ENCODE assay signal across 9 cellular contexts in the genomic region with DNA sequence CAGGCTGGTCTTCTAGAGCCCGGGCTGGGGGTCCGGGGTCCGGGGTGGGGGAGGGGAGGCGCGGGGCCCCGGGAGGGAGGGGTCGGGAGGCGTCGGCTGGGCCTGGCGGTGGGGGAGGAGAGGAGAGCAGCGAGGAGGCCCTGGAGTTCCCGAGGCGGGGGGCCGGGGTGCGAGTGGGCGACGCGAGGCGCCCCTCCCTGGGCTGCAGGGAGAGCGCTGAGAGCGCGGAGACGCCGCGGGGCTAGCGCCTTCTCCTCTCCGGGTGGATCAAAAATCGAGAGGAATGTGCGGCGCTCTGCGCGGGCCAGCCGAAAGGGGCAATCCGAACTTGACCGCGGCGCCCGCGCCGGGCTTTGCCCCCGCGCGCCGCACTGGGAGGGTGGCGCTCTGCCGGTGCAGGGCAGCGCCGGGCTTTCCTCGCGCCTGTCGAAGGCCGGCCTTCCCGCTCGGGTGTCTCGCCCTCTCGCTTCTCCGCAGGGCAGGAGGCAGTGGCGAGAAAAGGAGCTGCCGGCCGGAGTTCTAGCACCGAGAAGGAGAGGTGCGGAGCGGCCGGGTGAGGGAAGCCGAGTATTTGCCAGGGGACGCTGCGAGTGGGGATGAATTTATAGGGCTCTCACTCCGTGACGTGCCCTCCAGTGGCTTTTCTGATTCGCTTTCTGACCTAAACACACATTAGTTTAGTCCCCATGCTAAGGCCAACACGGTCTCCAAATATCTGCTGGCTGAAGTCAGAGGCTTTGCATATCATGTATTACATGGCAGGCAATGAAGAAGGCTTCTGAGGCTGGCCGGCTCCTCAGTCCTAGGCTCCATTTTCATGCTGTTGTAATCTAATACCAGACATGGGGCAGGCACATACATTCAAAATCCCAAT. TPM values are rescaled to one million over a fixed set of nuclear protein-coding genes. Genes with fewer than 3 reads are reported as not detected.
A peak's percentile ranks its signal among the peaks of the same experiment; 100 is the strongest.
DNase-seq lines count a peak whose midpoint lies in the region; ATAC-seq and TF ChIP-seq lines count a peak whose summit lies in the region.
"Had no signal": no experiment of that assay in that cellular context is flagged by ENCODE, and none has a peak within 500 bp of the region (broad histone marks: within the 10 kb centered on the region; RNA-seq: fewer than 3 reads in every experiment).

A gene with protein sequence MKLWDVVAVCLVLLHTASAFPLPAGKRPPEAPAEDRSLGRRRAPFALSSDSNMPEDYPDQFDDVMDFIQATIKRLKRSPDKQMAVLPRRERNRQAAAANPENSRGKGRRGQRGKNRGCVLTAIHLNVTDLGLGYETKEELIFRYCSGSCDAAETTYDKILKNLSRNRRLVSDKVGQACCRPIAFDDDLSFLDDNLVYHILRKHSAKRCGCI (minus strand): TSS at position 6 of the 874 bp plus-strand sequence. CDS start 5,245 bp downstream, outside the sequence.

- H3K36me3 ChIP-seq in GM23338 (ENCODE audit: insufficient read depth), result no peaks in the 10 kb centered on the region
- H3K36me3 ChIP-seq in sigmoid colon, result no peaks in the 10 kb centered on the region
- H3K36me3 ChIP-seq: neutrophil had no signal

- no peak within 1 kb of the TSS for H3K27ac ChIP-seq in GM23338 (ENCODE audit: low read depth)
- H3K27ac ChIP-seq in sigmoid colon, result peak within 1 kb of the TSS; percentile 85 to 97 (median 95)
- H3K27ac ChIP-seq: neutrophil had no signal

- peak within 1 kb of the TSS; percentile 79 for H3K4me3 Mint-ChIP-seq in GM23338
- H3K4me3 Mint-ChIP-seq in activated naive CD8-positive, alpha-beta T cell treated with anti-CD3 and anti-CD28 coated beads, Interleukin-2, amount 50 U/mL, for 24 hours, result no peak within 1 kb of the TSS
- H3K4me3 Mint-ChIP-seq in stimulated activated memory B cell treated with anti-CD40 and anti-IgM and Interleukin-4, amounts not matched to agents 10 μg/mL and 1 μg/mL and 100 μg/mL, for 72 hours, result no peak within 1 kb of the TSS

- 0 out of 2 replicates have a peak, but pooled peaks cover 5% of the 10 kb centered on the region for H4K20me1 ChIP-seq in GM23338 (replicated peaks; ENCODE audit: insufficient read depth)

- H3F3A ChIP-seq in GM23338 (replicated peaks; ENCODE audit: low read depth), result peaks cover 10% of the 10 kb centered on the region; the same call in 1 of the 2 replicates

- H3K36me3 Mint-ChIP-seq in GM23338 (ENCODE audit: low read depth), result no peaks in the 10 kb centered on the region
- H3K36me3 Mint-ChIP-seq in activated naive CD8-positive, alpha-beta T cell treated with anti-CD3 and anti-CD28 coated beads, Interleukin-2, amount 50 U/mL, for 24 hours (ENCODE audit: low read depth), result no peaks in the 10 kb centered on the region
- H3K36me3 Mint-ChIP-seq in stimulated activated memory B cell treated with anti-CD40 and anti-IgM and Interleukin-4, amounts not matched to agents 10 μg/mL and 1 μg/mL and 100 μg/mL, for 72 hours, result no peaks in the 10 kb centered on the region

- peaks cover 49% of the 10 kb centered on the region for H3K4me1 Mint-ChIP-seq in GM23338
- H3K4me1 Mint-ChIP-seq in activated naive CD8-positive, alpha-beta T cell treated with anti-CD3 and anti-CD28 coated beads, Interleukin-2, amount 50 U/mL, for 24 hours, result peaks cover 27% of the 10 kb centered on the region
- H3K4me1 Mint-ChIP-seq in stimulated activated memory B cell treated with anti-CD40 and anti-IgM and Interleukin-4, amounts not matched to agents 10 μg/mL and 1 μg/mL and 100 μg/mL, for 72 hours, result peaks cover 29% of the 10 kb centered on the region

- peak; percentile 32 for TF ChIP-seq CTCF in AG10803 (conservative IDR thresholded peaks at IDR 0.05; ENCODE audit: low read length)
- peak in 1 of 2 experiments; percentile 18; a peak in 1 of 4 replicates for TF ChIP-seq CTCF in GM23338 (conservative IDR thresholded peaks at IDR 0.05; ENCODE audit: low read depth in 2 of 2)
- peak in 2 of 4 experiments; percentile 15 to 34 for TF ChIP-seq CTCF in sigmoid colon (IDR thresholded peaks at IDR 0.05)

- H3K9me2 ChIP-seq in GM23338 (ENCODE audit: insufficient read depth), result no peaks in the 10 kb centered on the region

- no peak for TF ChIP-seq EP300 in sigmoid colon (IDR thresholded peaks at IDR 0.05)

- H3K4me1 ChIP-seq in GM23338 (ENCODE audit: insufficient read depth) (peaks cover 61% of the 10 kb centered on the region), sigmoid colon (peaks cover 0 to 34% (median 24%) of the 10 kb centered on the region in 4 donors)

- H3K27me3 ChIP-seq in GM23338 (ENCODE audit: insufficient read depth) (peaks cover 86% of the 10 kb centered on the region), sigmoid colon (peaks cover 0 to 6% (median 3%) of the 10 kb centered on the region in 3 donors)

- peaks cover 77% of the 10 kb centered on the region for H3K27me3 Mint-ChIP-seq in GM23338 (ENCODE audit: insufficient read depth, low read depth, poor library complexity)
- peaks cover 81% of the 10 kb centered on the region for H3K27me3 Mint-ChIP-seq in activated naive CD8-positive, alpha-beta T cell treated with anti-CD3 and anti-CD28 coated beads, Interleukin-2, amount 50 U/mL, for 24 hours
- peaks cover 85% of the 10 kb centered on the region for H3K27me3 Mint-ChIP-seq in stimulated activated memory B cell treated with anti-CD40 and anti-IgM and Interleukin-4, amounts not matched to agents 10 μg/mL and 1 μg/mL and 100 μg/mL, for 72 hours

- 2 to 4% methylated on average over 72 of the region's 72 CpGs for WGBS in sigmoid colon, 2 donors

- intact Hi-C loops in sigmoid colon (cut with DNase I), result loop anchor here (10.0 kb wide), 1 partner anchor 1235 kb away; a partner anchor contains a TSS

- H2AFZ ChIP-seq in GM23338, result peak within 1 kb of the TSS; percentile 100

- H3K4me2 ChIP-seq in GM23338, result peak within 1 kb of the TSS; percentile 90

- peak; percentile 94 for DNase-seq in AG10803 (ENCODE audit: low read depth)
- DNase-seq in GM23338 (ENCODE audit: low spot score), result peak; percentile 72
- peak; percentile 2 for DNase-seq in activated naive CD8-positive, alpha-beta T cell treated with anti-CD3 and anti-CD28 coated beads, Interleukin-2, amount 50 U/mL, for 24 hours
- DNase-seq in hepatic stellate cell (ENCODE audit: low spot score), result peak; percentile 73
- peak; percentile 91 for DNase-seq in sigmoid colon

- no peak within 1 kb of the TSS for H3K27ac Mint-ChIP-seq in GM23338
- H3K27ac Mint-ChIP-seq in activated naive CD8-positive, alpha-beta T cell treated with anti-CD3 and anti-CD28 coated beads, Interleukin-2, amount 50 U/mL, for 24 hours, result no peak within 1 kb of the TSS
- H3K27ac Mint-ChIP-seq in stimulated activated memory B cell treated with anti-CD40 and anti-IgM and Interleukin-4, amounts not matched to agents 10 μg/mL and 1 μg/mL and 100 μg/mL, for 72 hours, result no peak within 1 kb of the TSS

- ATAC-seq in GM23338 (peak; percentile 41), HG02798 (IDR thresholded peaks at IDR 0.05; ENCODE audit: poor library complexity, unreplicated experiment) (no peak), HG02970 (IDR thresholded peaks at IDR 0.05; ENCODE audit: low FRiP score, unreplicated experiment) (no peak)
- ATAC-seq in activated naive CD8-positive, alpha-beta T cell treated with anti-CD3 and anti-CD28 coated beads, Interleukin-2, amount 50 U/mL, for 24 hours, result no peak
- no peak for ATAC-seq in stimulated activated memory B cell treated with anti-CD40 and anti-IgM and Interleukin-4, amounts not matched to agents 10 μg/mL and 1 μg/mL and 100 μg/mL, for 72 hours

- no peaks in the 10 kb centered on the region for H3K79me2 ChIP-seq in GM23338 (replicated peaks; ENCODE audit: insufficient read depth)

- H3K9me3 ChIP-seq in sigmoid colon, result no peaks in the 10 kb centered on the region
- H3K9me3 ChIP-seq: neutrophil had no signal

- peak within 1 kb of the TSS; percentile 93 for H3K4me3 ChIP-seq in AG10803 (ENCODE audit: low read length)
- peak within 1 kb of the TSS; percentile 65 for H3K4me3 ChIP-seq in GM23338
- peak within 1 kb of the TSS; percentile 66 to 86 (median 73) for H3K4me3 ChIP-seq in sigmoid colon

- peaks cover 5% of the 10 kb centered on the region; the same call in 1 of the 3 replicates for H3K9me3 Mint-ChIP-seq in GM23338
- H3K9me3 Mint-ChIP-seq in activated naive CD8-positive, alpha-beta T cell treated with anti-CD3 and anti-CD28 coated beads, Interleukin-2, amount 50 U/mL, for 24 hours, result no peaks in the 10 kb centered on the region
- no peaks in the 10 kb centered on the region for H3K9me3 Mint-ChIP-seq in stimulated activated memory B cell treated with anti-CD40 and anti-IgM and Interleukin-4, amounts not matched to agents 10 μg/mL and 1 μg/mL and 100 μg/mL, for 72 hours

- TF ChIP-seq POLR2A in sigmoid colon (IDR thresholded peaks at IDR 0.05), result peak; percentile 81 to 82

TF ChIP-seq in GM23338, 12 proteins besides CTCF, POLR2A, EP300 and RAD21:
- TF ChIP-seq STAT1 (IDR thresholded peaks at IDR 0.05; ENCODE audit: unreplicated experiment) (no peak), NANOG (IDR thresholded peaks at IDR 0.05; ENCODE audit: borderline replicate concordance) (no peak), EZH2phosphoT487 (IDR thresholded peaks at IDR 0.05; ENCODE audit: unreplicated experiment) (peak; percentile 66), POLR2AphosphoS5 (IDR thresholded peaks at IDR 0.05; ENCODE audit: low read depth) (no peak), EZH2 (IDR thresholded peaks at IDR 0.05; ENCODE audit: low read depth, unreplicated experiment) (peak; percentile 71), CREB1 (CRISPR knock-in tag; IDR thresholded peaks at IDR 0.05; ENCODE audit: low read depth) (0 out of 2 replicates have a peak, but pooled peaks have one; percentile 4)

RNA-seq across cellular contexts. Expression of the gene that starts here (rescaled TPM):
- total RNA-seq in GM23338 (2014; rRNA removed; shearing (Covaris generic)), result 0.17 TPM in 1 of 2 replicates, not detected in the other
- polyA plus RNA-seq in GM23338 (2016; fragmentation: Nextera tagmentation; extraction: Ambion mirVana) (0.13 and 0.21 TPM in 2 replicates), sigmoid colon (under 1 TPM; under 0.01 to 0.63 (median 0.23) TPM)
- 10 to 100 TPM in 1 of 4 donors, 1 to 10 TPM in 3; 4.2 to 16.3 (median 7.9) TPM for total RNA-seq in sigmoid colon

Comparison
In these comparisons a context has a peak if more than half of its experiments do, and no peak if none do; other contexts are left out.
1. Peak in DNase-seq, ATAC-seq, H3K4me3 ChIP-seq and H3K4me2 ChIP-seq in GM23338; RNA of the gene not detected or under 1 TPM.
2. DNase-seq: peak in every context shown above with its lines; median percentile 94 in AG10803; 91 in sigmoid colon; 73 in hepatic stellate cell; 72 in GM23338; 2 in activated naive CD8-positive, alpha-beta T cell treated with anti-CD3 and anti-CD28 coated beads, Interleukin-2, amount 50 U/mL, for 24 hours.